In genomic region chr4:184668096-184668495, GRCh38 we compare ENCODE assay signal across 2 cellular contexts.
TF ChIP-seq lines count a peak whose summit lies in the region.

No MANE protein-coding gene starts in this region.

TF ChIP-seq in WTC11, 78 proteins besides CTCF, POLR2A, EP300 and RAD21:
- TF ChIP-seq ARID4B (CRISPR knock-in tag; IDR thresholded peaks at IDR 0.05; ENCODE audit: borderline replicate concordance), result no peak
- TF ChIP-seq MAX (CRISPR knock-in tag; IDR thresholded peaks at IDR 0.05), result no peak
- no peak for TF ChIP-seq ATF3 (CRISPR knock-in tag; conservative IDR thresholded peaks at IDR 0.05)
- TF ChIP-seq IRF2 (CRISPR knock-in tag; IDR thresholded peaks at IDR 0.05; ENCODE audit: borderline replicate concordance, low read depth), result no peak
- TF ChIP-seq GTF2I (CRISPR knock-in tag; conservative IDR thresholded peaks at IDR 0.05), result no peak
- TF ChIP-seq FOXK1 (CRISPR knock-in tag; IDR thresholded peaks at IDR 0.05), result no peak
- no peak for TF ChIP-seq TP53 (CRISPR knock-in tag; IDR thresholded peaks at IDR 0.05)
- no peak for TF ChIP-seq USF1 (CRISPR knock-in tag; IDR thresholded peaks at IDR 0.05)
- no peak for TF ChIP-seq STAT6 (CRISPR knock-in tag; conservative IDR thresholded peaks at IDR 0.05; ENCODE audit: low read depth)
- TF ChIP-seq RORB (CRISPR knock-in tag; IDR thresholded peaks at IDR 0.05), result no peak
- no peak for TF ChIP-seq ZNF671 (CRISPR knock-in tag; IDR thresholded peaks at IDR 0.05)
- TF ChIP-seq ATF2 (CRISPR knock-in tag; IDR thresholded peaks at IDR 0.05; ENCODE audit: borderline replicate concordance, low read depth), result no peak
- no peak for TF ChIP-seq MLX (CRISPR knock-in tag; IDR thresholded peaks at IDR 0.05)
- TF ChIP-seq OVOL2 (CRISPR knock-in tag; IDR thresholded peaks at IDR 0.05; ENCODE audit: borderline replicate concordance), result no peak

TF ChIP-seq in endothelial cell of umbilical vein, 7 proteins besides CTCF, POLR2A, EP300 and RAD21:
- no peak for TF ChIP-seq MAX (IDR thresholded peaks at IDR 0.05; ENCODE audit: insufficient read depth, insufficient read length)
- TF ChIP-seq JUN (IDR thresholded peaks at IDR 0.05; ENCODE audit: borderline replicate concordance, insufficient read depth, insufficient read length, low read depth), result no peak
- no peak for TF ChIP-seq GATA2 (IDR thresholded peaks at IDR 0.05; ENCODE audit: insufficient read depth, insufficient read length, low read depth, low read length)
- no peak for TF ChIP-seq MYC (IDR thresholded peaks at IDR 0.05; ENCODE audit: low read depth, low read length)
- TF ChIP-seq EZH2 (IDR thresholded peaks at IDR 0.05; ENCODE audit: borderline replicate concordance, low read depth, low read length, severe bottlenecking), result no peak
